In genomic region chr2:190410171-190410570, GRCh38 we compare ENCODE assay signal across 12 cellular contexts. TPM values are rescaled to one million over a fixed set of nuclear protein-coding genes. Genes with fewer than 3 reads are reported as not detected.
DNase-seq lines count a peak whose midpoint lies in the region; ATAC-seq and TF ChIP-seq lines count a peak whose summit lies in the region.
"Had no signal": no experiment of that assay in that cellular context is flagged by ENCODE, and none has a peak within 500 bp of the region (broad histone marks: within the 10 kb centered on the region; RNA-seq: fewer than 3 reads in every experiment).

No MANE protein-coding gene starts in this region.

- peaks cover 18% of the 10 kb centered on the region for H3K27me3 ChIP-seq in osteoblast (ENCODE audit: insufficient read depth, low read length)
- H3K27me3 ChIP-seq: uterus had no signal

- CTCF ChIA-PET in activated CD8-positive, alpha-beta memory T cell treated with anti-CD3 and anti-CD28 coated beads, Interleukin-2, amount 10 ng/mL, durations not matched to agents 7 days and 5 days (lab: Charles Lee) = interaction anchor here (0.7 to 1.6 kb wide), 3 partner anchors 10 to 270 kb away, joined by 3 read pairs; no protein-coding TSS in a partner anchor

- peak overlapping the region; percentile 84 for H3K4me3 Mint-ChIP-seq in activated CD8-positive, alpha-beta memory T cell treated with anti-CD3 and anti-CD28 coated beads, Interleukin-2, amount 10 ng/mL, durations not matched to agents 7 days and 5 days
- peak overlapping the region; percentile 93 for H3K4me3 Mint-ChIP-seq in activated naive CD8-positive, alpha-beta T cell
- no peak overlapping the region for H3K4me3 Mint-ChIP-seq in stimulated activated effector memory CD8-positive, alpha-beta T cell treated with anti-CD3 and anti-CD28 coated beads, Interleukin-12 subunit alpha, Interleukin-12 subunit beta, amount 100 ng/mL, for 72 hours
- H3K4me3 Mint-ChIP-seq in nephron progenitor cell = no peak overlapping the region

- peak overlapping the region; percentile 88 for H3K27ac Mint-ChIP-seq in activated CD8-positive, alpha-beta memory T cell treated with anti-CD3 and anti-CD28 coated beads, Interleukin-2, amount 10 ng/mL, durations not matched to agents 7 days and 5 days
- peak overlapping the region; percentile 97 for H3K27ac Mint-ChIP-seq in activated naive CD8-positive, alpha-beta T cell
- H3K27ac Mint-ChIP-seq in stimulated activated effector memory CD8-positive, alpha-beta T cell treated with anti-CD3 and anti-CD28 coated beads, Interleukin-12 subunit alpha, Interleukin-12 subunit beta, amount 100 ng/mL, for 72 hours = peak overlapping the region; percentile 88
- H3K27ac Mint-ChIP-seq in nephron progenitor cell = no peak overlapping the region

- H4K20me1 ChIP-seq in osteoblast (ENCODE audit: insufficient read depth, low read length) = no peaks in the 10 kb centered on the region

- peaks cover 48% of the 10 kb centered on the region for H3K4me1 Mint-ChIP-seq in activated CD8-positive, alpha-beta memory T cell treated with anti-CD3 and anti-CD28 coated beads, Interleukin-2, amount 10 ng/mL, durations not matched to agents 7 days and 5 days
- peaks cover 56% of the 10 kb centered on the region for H3K4me1 Mint-ChIP-seq in activated naive CD8-positive, alpha-beta T cell (ENCODE audit: low read depth)
- peaks cover 40% of the 10 kb centered on the region for H3K4me1 Mint-ChIP-seq in stimulated activated effector memory CD8-positive, alpha-beta T cell treated with anti-CD3 and anti-CD28 coated beads, Interleukin-12 subunit alpha, Interleukin-12 subunit beta, amount 100 ng/mL, for 72 hours
- no peaks in the 10 kb centered on the region for H3K4me1 Mint-ChIP-seq in nephron progenitor cell

- H3K9me3 Mint-ChIP-seq in activated CD8-positive, alpha-beta memory T cell treated with anti-CD3 and anti-CD28 coated beads, Interleukin-2, amount 10 ng/mL, durations not matched to agents 7 days and 5 days (ENCODE audit: low read depth) = no peaks in the 10 kb centered on the region
- H3K9me3 Mint-ChIP-seq in activated naive CD8-positive, alpha-beta T cell (ENCODE audit: low read depth) = no peaks in the 10 kb centered on the region
- H3K9me3 Mint-ChIP-seq in stimulated activated effector memory CD8-positive, alpha-beta T cell treated with anti-CD3 and anti-CD28 coated beads, Interleukin-12 subunit alpha, Interleukin-12 subunit beta, amount 100 ng/mL, for 72 hours = no peaks in the 10 kb centered on the region
- no peaks in the 10 kb centered on the region for H3K9me3 Mint-ChIP-seq in nephron progenitor cell

- H3K79me2 ChIP-seq in osteoblast (ENCODE audit: insufficient read depth, low read length) = no peaks in the 10 kb centered on the region

- no peak overlapping the region for H3K4me3 ChIP-seq in osteoblast (ENCODE audit: insufficient read depth, low read length)
- H3K4me3 ChIP-seq: uterus had no signal

- no peak overlapping the region for H2AFZ ChIP-seq in osteoblast (ENCODE audit: low read length)

- no peak for DNase-seq in activated CD8-positive, alpha-beta memory T cell treated with anti-CD3 and anti-CD28 coated beads, Interleukin-2, amount 10 ng/mL, durations not matched to agents 7 days and 5 days
- no peak for DNase-seq in activated CD8-positive, alpha-beta memory T cell treated with anti-CD3 and anti-CD28 coated beads for 24 hours
- DNase-seq in MV-4-11 (lab: John Stamatoyannopoulos, UW) (peak; percentile 55), osteoblast (ENCODE audit: insufficient read length, low spot score, missing footprints) (no peak), nephron progenitor cell (no peak)
- no peak for DNase-seq in stimulated activated effector memory CD8-positive, alpha-beta T cell treated with anti-CD3 and anti-CD28 coated beads, Interleukin-12 subunit alpha, Interleukin-12 subunit beta, amount 100 ng/mL, for 72 hours (ENCODE audit: low spot score in 2 of 2)
- DNase-seq: NCI-H1930, OCI-M1, T1000, uterus had no signal

- no peak for ATAC-seq in activated CD8-positive, alpha-beta memory T cell treated with anti-CD3 and anti-CD28 coated beads, Interleukin-2, amount 10 ng/mL, durations not matched to agents 7 days and 5 days
- ATAC-seq in stimulated activated effector memory CD8-positive, alpha-beta T cell treated with anti-CD3 and anti-CD28 coated beads, Interleukin-12 subunit alpha, Interleukin-12 subunit beta, amount 100 ng/mL, for 72 hours = no peak
- ATAC-seq in GM21526 (IDR thresholded peaks at IDR 0.05; ENCODE audit: low FRiP score, unreplicated experiment) = no peak

- H3K9me3 ChIP-seq in osteoblast (ENCODE audit: low read depth, low read length) = no peaks in the 10 kb centered on the region
- H3K9me3 ChIP-seq: uterus had no signal

- H3K27ac ChIP-seq in osteoblast (ENCODE audit: low read depth, low read length) = no peak overlapping the region

- no peak for TF ChIP-seq CTCF in osteoblast (IDR thresholded peaks at IDR 0.05; ENCODE audit: extremely low read depth, low read depth, low read length)
- no peak for TF ChIP-seq CTCF in nephron progenitor cell (IDR thresholded peaks at IDR 0.05)

- no peaks in the 10 kb centered on the region for H3K36me3 ChIP-seq in osteoblast (ENCODE audit: insufficient read depth, low read length)
- H3K36me3 ChIP-seq: uterus had no signal

- peaks cover 10% of the 10 kb centered on the region for H3K36me3 Mint-ChIP-seq in activated CD8-positive, alpha-beta memory T cell treated with anti-CD3 and anti-CD28 coated beads, Interleukin-2, amount 10 ng/mL, durations not matched to agents 7 days and 5 days
- peaks cover 8% of the 10 kb centered on the region for H3K36me3 Mint-ChIP-seq in activated naive CD8-positive, alpha-beta T cell
- peaks cover 4% of the 10 kb centered on the region for H3K36me3 Mint-ChIP-seq in stimulated activated effector memory CD8-positive, alpha-beta T cell treated with anti-CD3 and anti-CD28 coated beads, Interleukin-12 subunit alpha, Interleukin-12 subunit beta, amount 100 ng/mL, for 72 hours
- no peaks in the 10 kb centered on the region for H3K36me3 Mint-ChIP-seq in nephron progenitor cell (ENCODE audit: low read depth)

- no peak overlapping the region for H3K4me2 ChIP-seq in osteoblast (ENCODE audit: insufficient read depth, low read length)

- H3K27me3 Mint-ChIP-seq in activated CD8-positive, alpha-beta memory T cell treated with anti-CD3 and anti-CD28 coated beads, Interleukin-2, amount 10 ng/mL, durations not matched to agents 7 days and 5 days = no peaks in the 10 kb centered on the region
- no peaks in the 10 kb centered on the region for H3K27me3 Mint-ChIP-seq in activated naive CD8-positive, alpha-beta T cell
- H3K27me3 Mint-ChIP-seq in nephron progenitor cell (ENCODE audit: low read depth, poor library complexity) = peaks cover 47% of the 10 kb centered on the region

- peaks cover 3% of the 10 kb centered on the region for H3K4me1 ChIP-seq in osteoblast (ENCODE audit: insufficient read depth, low read length)
- H3K4me1 ChIP-seq: uterus had no signal

RNA-seq across cellular contexts. Expression of gene MFSD6, which starts 2.0 kb away (rescaled TPM):
- total RNA-seq in activated CD8-positive, alpha-beta memory T cell treated with anti-CD3 and anti-CD28 coated beads, Interleukin-2, amount 10 ng/mL, durations not matched to agents 7 days and 5 days = 10 to 100 TPM; 53.1 to 56.4 TPM
- total RNA-seq in osteoblast = 11.2 and 13.6 TPM in 2 replicates

Comparison
In these comparisons a context has a peak if more than half of its experiments do, and no peak if none do; other contexts are left out.
1. H3K4me3 Mint-ChIP-seq: peak in activated CD8-positive, alpha-beta memory T cell treated with anti-CD3 and anti-CD28 coated beads, Interleukin-2, amount 10 ng/mL, durations not matched to agents 7 days and 5 days (single experiment) and activated naive CD8-positive, alpha-beta T cell (single experiment); none in stimulated activated effector memory CD8-positive, alpha-beta T cell treated with anti-CD3 and anti-CD28 coated beads, Interleukin-12 subunit alpha, Interleukin-12 subunit beta, amount 100 ng/mL, for 72 hours (single experiment) and nephron progenitor cell (single experiment).